21 cellular contexts compared by ENCODE assay signal in the genomic region with DNA sequence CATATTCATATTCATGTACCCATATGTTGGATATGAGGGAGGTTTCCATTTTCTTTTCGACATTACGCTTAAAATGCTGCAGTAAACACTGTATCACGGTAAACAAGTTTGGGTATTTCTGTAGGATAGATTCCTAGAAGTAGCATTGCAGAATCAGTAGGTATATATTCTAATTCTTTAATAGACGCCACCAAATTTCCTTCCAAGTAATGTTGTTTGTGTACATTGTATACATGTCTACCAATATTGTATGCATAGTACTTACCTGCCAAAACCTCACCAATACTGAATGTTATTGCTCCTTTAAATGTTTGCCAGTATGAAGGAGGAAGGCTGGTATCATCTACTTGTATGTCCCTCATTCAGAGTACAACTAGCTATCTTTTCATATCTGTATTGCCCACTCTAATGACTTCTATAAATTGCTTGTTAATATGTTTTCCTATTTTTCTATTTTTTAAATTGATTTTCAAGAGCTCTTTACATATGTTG. TPM values are rescaled to one million over a fixed set of nuclear protein-coding genes. Genes with fewer than 3 reads are reported as not detected.
DNase-seq lines count a peak whose midpoint lies in the region; ATAC-seq, FAIRE-seq and TF ChIP-seq lines count a peak whose summit lies in the region.
"Had no signal": no experiment of that assay in that cellular context is flagged by ENCODE, and none has a peak within 500 bp of the region (broad histone marks: within the 10 kb centered on the region; RNA-seq: fewer than 3 reads in every experiment).

No MANE protein-coding gene starts in this region.

- H3K4me3 ChIP-seq in A549 (no peak overlapping the region), HEK293 (ENCODE audit: low read depth, low read length) (no peak overlapping the region), left lung (no peak overlapping the region)
- H3K4me3 ChIP-seq: BLaER1 had no signal

- ATAC-seq in A549 (no peak), left lung (no peak), GM18868 (IDR thresholded peaks at IDR 0.05; ENCODE audit: unreplicated experiment) (no peak)

- FAIRE-seq in A549 (lab: Jason Lieb, UNC) (peak; percentile 73), urothelium cell line (lab: Jason Lieb, UNC) (peak; percentile 48)
- FAIRE-seq: G401.6, GM12891 had no signal

- H3K27ac ChIP-seq in A549 (no peak overlapping the region), HEK293 (ENCODE audit: extremely low read depth, low read depth, low read length) (no peak overlapping the region), left lung (no peak overlapping the region)
- H3K27ac ChIP-seq: 22Rv1, BLaER1 had no signal

- TF ChIP-seq RAD21 in A549 (conservative IDR thresholded peaks at IDR 0.05 in 1 of 2, IDR thresholded peaks at IDR 0.05 in 1 of 2): no peak

- CTCF ChIA-PET in A549 (lab: Yijun Ruan, JAX): no interaction called here
- CTCF ChIA-PET in HEK293 (lab: Yijun Ruan, JAX): interaction anchor here (0.7 to 1.2 kb wide), 2 partner anchors 8 to 358 kb away, joined by 3 to 5 read pairs; no protein-coding TSS in a partner anchor

- peaks cover 6% of the 10 kb centered on the region; the same call in 1 of the 3 replicates for H3K9me3 ChIP-seq in A549
- no peaks in the 10 kb centered on the region for H3K9me3 ChIP-seq in HEK293 (ENCODE audit: control insufficient read depth, insufficient read depth, low read depth, low read length)
- H3K9me3 ChIP-seq in left lung: peaks cover 0 to 8% of the 10 kb centered on the region in 2 donors
- H3K9me3 ChIP-seq: BE2C had no signal

- DNase-seq in A549 (ENCODE audit: low read depth in 1 of 2, low spot score in 1 of 2) (no peak), urothelium cell line (ENCODE audit: low spot score) (no peak), left lung (no peak)
- DNase-seq: ACHN; BE2C; C1 segment of cervical spinal cord; CD4-positive, alpha-beta memory T cell; CD4-positive, CD25-positive, alpha-beta regulatory T cell; CD8-positive, alpha-beta memory T cell; COR-L47; DMS79 treated with DMSO at 0.1 percent for 48 hours; GF-D8 had no signal

- H3K36me3 ChIP-seq in HEK293 (ENCODE audit: control insufficient read depth in 2 of 2, insufficient read depth in 1 of 2, low read length in 2 of 2): no peaks in the 10 kb centered on the region; a peak in 1 of 3 replicates
- no peaks in the 10 kb centered on the region for H3K36me3 ChIP-seq in left lung
- H3K36me3 ChIP-seq: BE2C, BLaER1 had no signal

- POLR2A ChIA-PET in A549 (lab: Yijun Ruan, JAX): interaction anchor here (0.7 kb wide), 1 partner anchor 10 kb away, joined by 3 read pairs; no protein-coding TSS in a partner anchor
- POLR2A ChIA-PET in HEK293 (lab: Yijun Ruan, JAX): no interaction called here

- no peak overlapping the region for H3K4me2 ChIP-seq in A549
- H3K4me2 ChIP-seq: BLaER1 had no signal

- 13% methylated on average over 4 of the region's 4 CpGs for WGBS in A549 (ENCODE audit: missing lambda C conversion rate)

- TF ChIP-seq CTCF in A549 (IDR thresholded peaks at IDR 0.05) (no peak), HEK293 (tag by site-specific recombination; IDR thresholded peaks at IDR 0.05) (no peak), left lung (IDR thresholded peaks at IDR 0.05) (no peak)

- H3K27me3 ChIP-seq in left lung: peaks cover 0 to under 1% of the 10 kb centered on the region in 2 donors
- H3K27me3 ChIP-seq: BE2C, BLaER1 had no signal

- TF ChIP-seq EP300 in A549 (IDR thresholded peaks at IDR 0.05): no peak

- intact Hi-C loops in left lung (cut with DNase I): no loop called here

- no peaks in the 10 kb centered on the region for H3K4me1 ChIP-seq in A549
- H3K4me1 ChIP-seq in HEK293 (ENCODE audit: control insufficient read depth, insufficient read depth, low read length): no peaks in the 10 kb centered on the region
- no peaks in the 10 kb centered on the region for H3K4me1 ChIP-seq in left lung
- H3K4me1 ChIP-seq: BE2C, BLaER1 had no signal

- TF ChIP-seq POLR2A in A549 (IDR thresholded peaks at IDR 0.05; ENCODE audit: low read length): no peak

TF ChIP-seq in A549, 52 proteins besides CTCF, POLR2A, EP300 and RAD21 (continues in another document):
- TF ChIP-seq BHLHE40 (IDR thresholded peaks at IDR 0.05; ENCODE audit: low read depth, low read length) (no peak), KDM5A (IDR thresholded peaks at IDR 0.05) (no peak), HOXB13 (CRISPR knock-in tag; IDR thresholded peaks at IDR 0.05; ENCODE audit: low read depth) (no peak), MAFK (IDR thresholded peaks at IDR 0.05; ENCODE audit: partially characterized antibody) (no peak), CEBPB (IDR thresholded peaks at IDR 0.05) (no peak), RFX5 (IDR thresholded peaks at IDR 0.05) (no peak), NR3C1 (IDR thresholded peaks at IDR 0.05) (no peak), HOXA7 (CRISPR knock-in tag; IDR thresholded peaks at IDR 0.05) (no peak), HOXB5 (CRISPR knock-in tag; IDR thresholded peaks at IDR 0.05) (no peak), MAZ (IDR thresholded peaks at IDR 0.05; ENCODE audit: borderline replicate concordance, low read depth, low read length) (no peak), SREBF2 (IDR thresholded peaks at IDR 0.05) (no peak), HDAC2 (IDR thresholded peaks at IDR 0.05) (no peak), JUNB (IDR thresholded peaks at IDR 0.05) (no peak), MYC (IDR thresholded peaks at IDR 0.05; ENCODE audit: borderline replicate concordance, low read length) (no peak)
- TF ChIP-seq, protein P1, sequence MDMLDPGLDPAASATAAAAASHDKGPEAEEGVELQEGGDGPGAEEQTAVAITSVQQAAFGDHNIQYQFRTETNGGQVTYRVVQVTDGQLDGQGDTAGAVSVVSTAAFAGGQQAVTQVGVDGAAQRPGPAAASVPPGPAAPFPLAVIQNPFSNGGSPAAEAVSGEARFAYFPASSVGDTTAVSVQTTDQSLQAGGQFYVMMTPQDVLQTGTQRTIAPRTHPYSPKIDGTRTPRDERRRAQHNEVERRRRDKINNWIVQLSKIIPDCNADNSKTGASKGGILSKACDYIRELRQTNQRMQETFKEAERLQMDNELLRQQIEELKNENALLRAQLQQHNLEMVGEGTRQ (IDR thresholded peaks at IDR 0.05): no peak

TF ChIP-seq in HEK293, 187 proteins besides CTCF, POLR2A, EP300 and RAD21:
- TF ChIP-seq ZNF248 (tag by site-specific recombination; IDR thresholded peaks at IDR 0.05) (peak; percentile 92), ZNF184 (tag by site-specific recombination; IDR thresholded peaks at IDR 0.05) (peak; percentile 99), ZNF423 (tag by site-specific recombination; IDR thresholded peaks at IDR 0.05) (no peak), ZNF341 (tag by site-specific recombination; IDR thresholded peaks at IDR 0.05; ENCODE audit: low read depth) (no peak)

RNA-seq across cellular contexts. Expression of a gene that starts 56.1 kb away (rescaled TPM):
- not detected in 2 replicates for polyA plus RNA-seq in A549 (2011; rRNA removed)
- polyA plus RNA-seq in A549 (2012; cell fraction: cytosol; rRNA removed): not detected in 2 replicates
- polyA plus RNA-seq in A549 (2012; cell fraction: nucleus; rRNA removed): not detected in 2 replicates
- polyA plus RNA-seq in A549 (2017; fragmentation: RNase III; extraction: RNeasy Plus Mini Kit Qiagen cat#74134 plus additional on column Dnase treatment): not detected in 3 replicates
- polyA minus RNA-seq in A549 (2011; rRNA and poly(A)+ RNA removed): not detected in 2 replicates
- under 1 TPM; 0.50 to 0.89 TPM for total RNA-seq in left lung
- total RNA-seq: A172; CD8-positive, alpha-beta memory T cell had no signal
- polyA plus RNA-seq: AG04450; CD14-positive monocyte; CD4-positive, alpha-beta memory T cell; CD8-positive, alpha-beta memory T cell had no signal
